In the genomic region with DNA sequence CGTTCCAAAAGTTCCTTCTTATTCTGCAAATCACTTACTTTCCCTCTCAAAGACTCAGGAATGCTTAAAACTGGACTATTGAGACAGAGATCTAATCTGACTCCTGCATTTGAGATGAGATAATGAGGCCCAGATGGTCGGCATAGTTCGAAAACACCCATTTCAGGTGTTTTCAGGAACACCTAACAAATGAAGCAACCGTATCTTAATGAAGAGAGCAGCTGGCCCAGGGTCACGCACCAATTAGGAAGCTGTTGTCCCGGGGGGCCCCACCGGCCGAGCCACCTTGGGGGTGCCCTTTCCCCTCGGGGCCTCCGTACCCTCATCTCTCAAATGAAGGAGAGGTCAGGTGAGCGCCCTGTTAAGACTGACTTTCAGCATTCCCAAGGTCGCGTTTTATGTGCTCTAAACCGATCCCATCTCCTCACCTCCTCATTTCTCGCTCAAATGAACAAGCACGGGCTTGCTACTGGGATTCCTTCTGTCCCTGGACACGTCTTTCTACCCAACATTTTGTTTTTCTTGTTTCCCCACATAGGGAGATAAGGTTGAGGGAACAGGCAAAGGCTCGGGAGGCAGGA, we compare ENCODE assay signal across 1 cellular context.
A peak's percentile ranks its signal among the peaks of the same experiment; 100 is the strongest.
TF ChIP-seq lines count a peak whose summit lies in the region.

No MANE protein-coding gene starts in this region.

TF ChIP-seq in K562, 482 proteins besides CTCF, POLR2A, EP300 and RAD21 (continued from another document):
- 0 out of 2 replicates have a peak, but pooled peaks have one; percentile 5 for TF ChIP-seq GTF2E2 (tag; IDR thresholded peaks at IDR 0.05)
